In the genomic region with DNA sequence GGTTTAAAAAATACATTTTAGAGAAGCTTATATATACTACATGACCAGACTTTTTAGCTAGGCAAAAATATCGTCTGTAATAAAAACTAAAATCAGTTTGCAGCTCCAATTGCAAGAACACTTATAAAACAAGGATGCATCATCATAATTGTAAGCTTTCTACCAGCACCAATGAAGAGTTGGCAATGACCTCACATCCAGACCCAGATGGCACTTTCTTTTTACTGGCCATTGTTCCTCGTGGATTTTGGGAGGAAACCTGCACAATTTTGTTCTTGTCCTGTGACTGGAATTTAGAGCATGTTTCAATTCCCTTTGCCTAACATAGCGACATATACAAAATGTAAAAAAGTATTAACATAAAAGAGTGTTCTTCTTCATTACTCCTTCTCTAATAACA, we compare ENCODE assay signal across 27 cellular contexts.
"Had no signal": no experiment of that assay in that cellular context is flagged by ENCODE, and none has a peak within 500 bp of the region (broad histone marks: within the 10 kb centered on the region; RNA-seq: fewer than 3 reads in every experiment).

No MANE protein-coding gene starts in this region.

- DNase-seq: occipital lobe; ovary; posterior cingulate gyrus; psoas muscle; right cardiac atrium; right lobe of liver; sigmoid colon; small intestine; stimulated activated CD4-positive, alpha-beta T cell treated with anti-CD3 and anti-CD28 coated beads, Interleukin-15, amount 100 ng/mL, for 24 hours; stimulated activated CD4-positive, alpha-beta T cell treated with anti-CD3 and anti-CD28 coated beads, Interleukin-2, amount 100 ng/mL, for 24 hours; stimulated activated CD4-positive, alpha-beta T cell treated with anti-CD3 and anti-CD28 coated beads, Interleukin-2, amount 100 ng/mL, for 48 hours; stimulated activated CD4-positive, alpha-beta T cell treated with anti-CD3 and anti-CD28 coated beads, Interleukin-4, amount 100 ng/mL, for 24 hours; stimulated activated naive B cell treated with anti-CD40 and anti-IgM and Interleukin-4, amounts not matched to agents 10 μg/mL and 1 μg/mL and 100 μg/mL, for 72 hours; stimulated activated naive CD4-positive, alpha-beta T cell treated with Interleukin-2 at 50 U/mL for 16 hours; stomach; thyroid gland; trophoblast cell; upper lobe of left lung had no signal

- H3K4me3 ChIP-seq: neural progenitor cell, ovary, psoas muscle, right lobe of liver, sigmoid colon, stomach, thoracic aorta, thyroid gland, tibial nerve, upper lobe of left lung, vagina had no signal

- H3K27ac ChIP-seq: neural progenitor cell, ovary, parathyroid adenoma, psoas muscle, right lobe of liver, sigmoid colon, stomach, thoracic aorta, thyroid gland, tibial nerve, upper lobe of left lung, vagina had no signal

- H3K9me3 Mint-ChIP-seq: natural killer cell treated with Interleukin-12 subunit alpha and Interleukin-12 subunit beta and Interleukin-15 and Interleukin-18, amount 100 ng/mL, for 72 hours; neural progenitor cell; stimulated activated effector memory CD8-positive, alpha-beta T cell treated with anti-CD3 and anti-CD28 coated beads, Interleukin-12 subunit alpha, Interleukin-12 subunit beta, amount 100 ng/mL, for 72 hours; stimulated activated naive B cell treated with anti-CD40 and anti-IgM and Interleukin-4, amounts not matched to agents 10 μg/mL and 1 μg/mL and 100 μg/mL, for 72 hours; stimulated activated naive CD8-positive, alpha-beta T cell treated with anti-CD3 and anti-CD28 coated beads, Interleukin-15, Interleukin-2, amounts not matched to agents 100 ng/mL and 50 ng/mL, for 24 hours had no signal

- ATAC-seq: natural killer cell treated with Interleukin-12 subunit alpha and Interleukin-12 subunit beta and Interleukin-15 and Interleukin-18, amount 100 ng/mL, for 72 hours; psoas muscle; right cardiac atrium; right lobe of liver; stimulated activated effector memory CD8-positive, alpha-beta T cell treated with anti-CD3 and anti-CD28 coated beads, Interleukin-12 subunit alpha, Interleukin-12 subunit beta, amount 100 ng/mL, for 72 hours; stimulated activated naive B cell treated with anti-CD40 and anti-IgM and Interleukin-4, amounts not matched to agents 10 μg/mL and 1 μg/mL and 100 μg/mL, for 72 hours had no signal

- H3K4me3 Mint-ChIP-seq: natural killer cell treated with Interleukin-12 subunit alpha and Interleukin-12 subunit beta and Interleukin-15 and Interleukin-18, amount 100 ng/mL, for 72 hours; neural progenitor cell; stimulated activated effector memory CD8-positive, alpha-beta T cell treated with anti-CD3 and anti-CD28 coated beads, Interleukin-12 subunit alpha, Interleukin-12 subunit beta, amount 100 ng/mL, for 72 hours; stimulated activated naive B cell treated with anti-CD40 and anti-IgM and Interleukin-4, amounts not matched to agents 10 μg/mL and 1 μg/mL and 100 μg/mL, for 72 hours; stimulated activated naive CD8-positive, alpha-beta T cell treated with anti-CD3 and anti-CD28 coated beads, Interleukin-15, Interleukin-2, amounts not matched to agents 100 ng/mL and 50 ng/mL, for 24 hours had no signal

- H3K27ac Mint-ChIP-seq: natural killer cell treated with Interleukin-12 subunit alpha and Interleukin-12 subunit beta and Interleukin-15 and Interleukin-18, amount 100 ng/mL, for 72 hours; neural progenitor cell; progenitor cell of endocrine pancreas; stimulated activated effector memory CD8-positive, alpha-beta T cell treated with anti-CD3 and anti-CD28 coated beads, Interleukin-12 subunit alpha, Interleukin-12 subunit beta, amount 100 ng/mL, for 72 hours; stimulated activated naive B cell treated with anti-CD40 and anti-IgM and Interleukin-4, amounts not matched to agents 10 μg/mL and 1 μg/mL and 100 μg/mL, for 72 hours; stimulated activated naive CD8-positive, alpha-beta T cell treated with anti-CD3 and anti-CD28 coated beads, Interleukin-15, Interleukin-2, amounts not matched to agents 100 ng/mL and 50 ng/mL, for 24 hours had no signal

- H3K27me3 Mint-ChIP-seq: progenitor cell of endocrine pancreas; stimulated activated naive B cell treated with anti-CD40 and anti-IgM and Interleukin-4, amounts not matched to agents 10 μg/mL and 1 μg/mL and 100 μg/mL, for 72 hours; stimulated activated naive CD8-positive, alpha-beta T cell treated with anti-CD3 and anti-CD28 coated beads, Interleukin-15, Interleukin-2, amounts not matched to agents 100 ng/mL and 50 ng/mL, for 24 hours had no signal

- H3K36me3 ChIP-seq: neural progenitor cell, ovary, right lobe of liver, sigmoid colon, stomach, thoracic aorta, thyroid gland, tibial nerve, upper lobe of left lung, vagina had no signal

- H3K36me3 Mint-ChIP-seq: natural killer cell treated with Interleukin-12 subunit alpha and Interleukin-12 subunit beta and Interleukin-15 and Interleukin-18, amount 100 ng/mL, for 72 hours; stimulated activated effector memory CD8-positive, alpha-beta T cell treated with anti-CD3 and anti-CD28 coated beads, Interleukin-12 subunit alpha, Interleukin-12 subunit beta, amount 100 ng/mL, for 72 hours; stimulated activated naive B cell treated with anti-CD40 and anti-IgM and Interleukin-4, amounts not matched to agents 10 μg/mL and 1 μg/mL and 100 μg/mL, for 72 hours had no signal

- H3K27me3 ChIP-seq: neural progenitor cell, ovary, right lobe of liver, sigmoid colon, stomach, thyroid gland, tibial nerve, upper lobe of left lung, vagina had no signal

- H3K4me1 Mint-ChIP-seq: stimulated activated effector memory CD8-positive, alpha-beta T cell treated with anti-CD3 and anti-CD28 coated beads, Interleukin-12 subunit alpha, Interleukin-12 subunit beta, amount 100 ng/mL, for 72 hours; stimulated activated naive B cell treated with anti-CD40 and anti-IgM and Interleukin-4, amounts not matched to agents 10 μg/mL and 1 μg/mL and 100 μg/mL, for 72 hours had no signal
